36 cellular contexts compared by ENCODE assay signal in the genomic region with DNA sequence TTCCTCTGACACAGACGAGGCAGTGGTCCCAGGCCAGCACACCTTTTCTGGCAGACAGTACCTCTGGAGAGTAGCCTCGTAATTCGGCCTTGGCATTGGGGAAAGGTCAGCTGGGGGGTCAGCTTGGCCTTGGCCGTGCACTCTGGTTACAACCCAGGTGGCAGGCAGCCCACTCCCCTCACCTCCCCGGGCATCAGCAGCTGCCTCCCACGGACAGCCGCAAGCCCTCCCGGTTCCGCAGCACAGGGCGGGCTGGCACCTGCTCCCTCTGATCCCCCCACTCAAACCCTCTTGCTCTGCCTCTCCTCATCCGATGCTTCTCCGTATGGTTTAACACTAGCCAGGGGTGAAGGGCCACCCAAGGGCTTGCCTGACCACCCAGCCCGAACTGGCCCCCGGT. TPM values are rescaled to one million over a fixed set of nuclear protein-coding genes. Genes with fewer than 3 reads are reported as not detected.
"Had no signal": no experiment of that assay in that cellular context is flagged by ENCODE, and none has a peak within 500 bp of the region (broad histone marks: within the 10 kb centered on the region; RNA-seq: fewer than 3 reads in every experiment).

No MANE protein-coding gene starts in this region.

- H3K27ac Mint-ChIP-seq: activated B cell treated with CpG ODN at 0.5 μM for 24 hours; activated CD4-positive, alpha-beta memory T cell treated with anti-CD3 and anti-CD28 coated beads for 36 hours; activated naive CD4-positive, alpha-beta T cell treated with anti-CD3 and anti-CD28 coated beads for 36 hours; activated naive CD4-positive, alpha-beta T cell treated with anti-CD3 and anti-CD28 coated beads, Interleukin-2, amount 50 U/mL, for 72 hours; activated T-helper 1 cell treated with anti-CD3 and anti-CD28 coated beads, Interleukin-12 subunit alpha, Interleukin-12 subunit beta, Interleukin-2, Interleukin-4 antibody, amounts not matched to agents 30 ng/mL and 10 ng/mL and 1 ng/mL, durations not matched to agents 14 hours and 24 hours and 36 hours; brain had no signal

- H3K9me3 ChIP-seq: adrenal gland had no signal

- H3K36me3 Mint-ChIP-seq: activated CD4-positive, alpha-beta memory T cell treated with anti-CD3 and anti-CD28 coated beads for 36 hours; activated naive CD4-positive, alpha-beta T cell treated with anti-CD3 and anti-CD28 coated beads, Interleukin-2, amount 50 U/mL, for 72 hours had no signal

- DNase-seq: activated B cell treated with CpG ODN at 0.5 μM for 24 hours; activated CD4-positive, alpha-beta memory T cell treated with anti-CD3 and anti-CD28 coated beads for 36 hours; activated CD4-positive, alpha-beta T cell treated with anti-CD3 and anti-CD28 coated beads for 4 hours; activated CD4-positive, alpha-beta T cell treated with anti-CD3 and anti-CD28 coated beads, Interleukin-2, amount 50 U/mL, for 1 hour; activated CD4-positive, CD25-positive, alpha-beta regulatory T cell treated with anti-CD3 and anti-CD28 coated beads, Interleukin-2, amount 50 U/mL, for 72 hours; activated CD8-positive, alpha-beta memory T cell treated with anti-CD3 and anti-CD28 coated beads, Interleukin-2, amount 50 U/mL, for 4 hours; activated gamma-delta T cell treated with Interleukin-2 at 50 U/mL for 16 hours; activated naive CD4-positive, alpha-beta T cell treated with anti-CD3 and anti-CD28 coated beads for 36 hours; activated T-cell treated with anti-CD3 and anti-CD28 coated beads for 4 hours; activated T-cell treated with anti-CD3 and anti-CD28 coated beads, Interleukin-2, amount 50 U/mL, for 4 hours; adrenal gland; caudate nucleus; MM.1S; MV-4-11; NCI-H1092; NCI-H1436 treated with DMSO at 0.1 percent for 48 hours; NCI-H1694 treated with DMSO at 0.1 percent for 48 hours; NCI-H2029; NCI-H2107; NCI-H2171; NCI-H510A; NCI-H526; NCI-H748 treated with DMSO at 0.1 percent for 48 hours; NK-92 treated with Interleukin-12 subunit alpha and Interleukin-12 subunit beta, amount 100 ng/mL, for 24 hours; PC-9; Right ventricle myocardium superior; SW 1271 had no signal

- H3K27me3 ChIP-seq: adrenal gland had no signal

- H3K4me1 ChIP-seq: adrenal gland had no signal

- H3K27ac ChIP-seq: adrenal gland, KMS-11, PC-9, RWPE1 had no signal

- H3K36me3 ChIP-seq: adrenal gland had no signal

- H2AFZ ChIP-seq: PC-9 had no signal

- H3K9me3 Mint-ChIP-seq: activated B cell treated with CpG ODN at 0.5 μM for 24 hours; activated CD4-positive, alpha-beta memory T cell treated with anti-CD3 and anti-CD28 coated beads for 36 hours; activated naive CD4-positive, alpha-beta T cell treated with anti-CD3 and anti-CD28 coated beads for 36 hours; activated naive CD4-positive, alpha-beta T cell treated with anti-CD3 and anti-CD28 coated beads, Interleukin-2, amount 50 U/mL, for 72 hours; activated T-cell treated with anti-CD3 and anti-CD28 coated beads, Interleukin-2, amount 50 U/mL, for 4 hours; activated T-helper 1 cell treated with anti-CD3 and anti-CD28 coated beads, Interleukin-12 subunit alpha, Interleukin-12 subunit beta, Interleukin-2, Interleukin-4 antibody, amounts not matched to agents 30 ng/mL and 10 ng/mL and 1 ng/mL, durations not matched to agents 14 hours and 24 hours and 36 hours had no signal

- FAIRE-seq: bronchial epithelial cell, RCC 7860, TTC549 had no signal

- H3K4me3 Mint-ChIP-seq: activated B cell treated with CpG ODN at 0.5 μM for 24 hours; activated CD4-positive, alpha-beta memory T cell treated with anti-CD3 and anti-CD28 coated beads for 36 hours; activated naive CD4-positive, alpha-beta T cell treated with anti-CD3 and anti-CD28 coated beads for 36 hours; activated T-cell treated with anti-CD3 and anti-CD28 coated beads, Interleukin-2, amount 50 U/mL, for 4 hours; activated T-helper 1 cell treated with anti-CD3 and anti-CD28 coated beads, Interleukin-12 subunit alpha, Interleukin-12 subunit beta, Interleukin-2, Interleukin-4 antibody, amounts not matched to agents 30 ng/mL and 10 ng/mL and 1 ng/mL, durations not matched to agents 14 hours and 24 hours and 36 hours; brain had no signal

- H3K27me3 Mint-ChIP-seq: activated B cell treated with CpG ODN at 0.5 μM for 24 hours had no signal

- ATAC-seq: activated naive CD4-positive, alpha-beta T cell treated with anti-CD3 and anti-CD28 coated beads, Interleukin-2, amount 50 U/mL, for 72 hours; activated T-cell treated with anti-CD3 and anti-CD28 coated beads, Interleukin-2, amount 50 U/mL, for 4 hours had no signal

- H3K4me3 ChIP-seq: adrenal gland, PC-9 had no signal

- H3K4me1 Mint-ChIP-seq: activated B cell treated with CpG ODN at 0.5 μM for 24 hours had no signal

- H3K4me2 ChIP-seq: KMS-11, PC-9 had no signal

- H3K9ac ChIP-seq: KMS-11 had no signal

RNA-seq across cellular contexts. Expression of a gene that starts 50.6 kb away (rescaled TPM):
- total RNA-seq: activated B cell treated with CpG ODN at 0.5 μM for 24 hours, OCI-LY7 had no signal
